ENCODE assay signal across 16 cellular contexts in the genomic region with DNA sequence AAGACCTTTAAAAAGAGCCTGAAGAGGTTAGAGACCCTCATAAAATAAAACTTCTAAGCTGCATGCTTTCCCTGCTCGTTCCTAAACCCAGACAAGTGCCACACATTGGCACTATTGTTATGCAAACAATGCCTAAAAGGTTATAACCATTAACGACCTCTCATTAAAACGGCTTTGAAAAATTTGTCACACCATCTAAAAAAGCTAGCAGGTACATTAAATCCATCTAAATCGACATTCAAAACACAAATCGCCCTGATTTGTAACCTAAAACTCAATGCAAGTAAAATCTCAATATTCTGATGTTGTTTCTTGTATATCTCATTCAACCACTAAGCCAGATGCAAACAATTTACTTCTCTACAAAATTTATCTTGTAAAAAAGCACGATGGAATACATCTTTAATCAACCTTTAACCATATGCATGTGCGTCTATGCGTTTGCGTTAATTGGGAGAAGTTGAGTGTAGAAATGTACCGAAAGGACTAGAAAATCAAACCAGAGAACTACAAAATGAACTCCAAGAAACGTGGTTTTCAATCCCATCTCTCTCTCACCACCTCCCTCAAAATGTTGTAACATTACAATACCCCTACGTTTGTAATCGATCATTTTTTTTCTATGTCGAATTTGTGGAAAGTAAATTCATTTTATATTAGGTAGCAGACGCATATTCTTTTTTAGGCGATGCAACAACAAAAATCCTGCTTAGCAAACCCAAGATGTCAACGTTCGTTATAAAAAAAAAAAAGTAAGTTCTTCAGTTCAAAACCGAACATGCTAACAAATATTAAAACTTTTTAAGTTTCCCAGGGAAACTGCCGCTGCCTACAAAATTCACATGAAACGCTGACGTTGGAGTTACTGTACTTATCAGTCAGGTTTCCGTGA. TPM values are rescaled to one million over a fixed set of nuclear protein-coding genes. Genes with fewer than 3 reads are reported as not detected.
DNase-seq lines count a peak whose midpoint lies in the region; ATAC-seq, FAIRE-seq and TF ChIP-seq lines count a peak whose summit lies in the region.
"Had no signal": no experiment of that assay in that cellular context is flagged by ENCODE, and none has a peak within 500 bp of the region (broad histone marks: within the 10 kb centered on the region; RNA-seq: fewer than 3 reads in every experiment).

No MANE protein-coding gene starts in this region.

- H3K4me1 ChIP-seq in kidney (ENCODE audit: control insufficient read depth in 1 of 2, insufficient read depth in 1 of 2, low read depth in 1 of 2, low read length in 2 of 2) (peaks cover 0 to 2% of the 10 kb centered on the region in 2 donors), skeletal muscle tissue (ENCODE audit: control insufficient read depth in 3 of 3, insufficient read depth in 3 of 3, low read length in 3 of 3) (peaks cover 3 to 7% (median 5%) of the 10 kb centered on the region in 3 donors)

- H3K36me3 ChIP-seq in kidney (ENCODE audit: control insufficient read depth in 1 of 2, insufficient read depth in 2 of 2, low read length in 2 of 2) (no peaks in the 10 kb centered on the region), skeletal muscle tissue (ENCODE audit: control insufficient read depth in 3 of 3, insufficient read depth in 3 of 3, low read length in 3 of 3) (no peaks in the 10 kb centered on the region)

- H3K4me3 ChIP-seq in kidney (ENCODE audit: low read length in 2 of 2) (peak overlapping the region; percentile 36 to 61), skeletal muscle tissue (ENCODE audit: low read length in 3 of 3) (peak overlapping the region in 1 of 3 donors; percentile 37)

- intact Hi-C loops in kidney (cut with DNase I), result loop anchor here (10.0 kb wide), 1 partner anchor 200 kb away; no protein-coding TSS in a partner anchor

- FAIRE-seq in kidney (lab: Jason Lieb, UNC), result no peak

- no peak overlapping the region for H3K27ac Mint-ChIP-seq in activated T-cell treated with anti-CD3 and anti-CD28 coated beads, Interleukin-2, amount 50 U/mL, for 72 hours

- peaks cover 13% of the 10 kb centered on the region for H3K4me1 Mint-ChIP-seq in activated T-cell treated with anti-CD3 and anti-CD28 coated beads, Interleukin-2, amount 50 U/mL, for 72 hours (ENCODE audit: low read depth)

- peaks cover 37 to 48% (median 48%) of the 10 kb centered on the region in 3 donors for H3K27me3 ChIP-seq in skeletal muscle tissue (ENCODE audit: control insufficient read depth in 3 of 3, insufficient read depth in 3 of 3, low read length in 3 of 3)

- H3K9me3 ChIP-seq in kidney (ENCODE audit: control insufficient read depth in 1 of 2, low read length in 2 of 2) (no peaks in the 10 kb centered on the region), skeletal muscle tissue (ENCODE audit: control insufficient read depth in 3 of 3, low read length in 3 of 3) (no peaks in the 10 kb centered on the region)

- TF ChIP-seq CTCF in kidney (IDR thresholded peaks at IDR 0.05; ENCODE audit: borderline replicate concordance, extremely low read depth, insufficient read depth) (no peak), GM13976 (IDR thresholded peaks at IDR 0.05; ENCODE audit: borderline replicate concordance, control extremely low read depth, extremely low read depth, insufficient read depth, missing control alignments) (no peak)

- H3K9ac ChIP-seq in kidney (ENCODE audit: low read length in 2 of 2) (peak overlapping the region; percentile 22 to 38), skeletal muscle tissue (ENCODE audit: low read depth in 1 of 3, low read length in 3 of 3) (peak overlapping the region in 1 of 3 donors; percentile 65)

- H3K9me3 Mint-ChIP-seq in activated T-cell treated with anti-CD3 and anti-CD28 coated beads, Interleukin-2, amount 50 U/mL, for 72 hours, result no peaks in the 10 kb centered on the region

- H3K27ac ChIP-seq in kidney (ENCODE audit: low read depth in 2 of 2, low read length in 2 of 2) (peak overlapping the region; percentile 79 to 84), skeletal muscle tissue (ENCODE audit: low read depth, low read length) (peak overlapping the region; percentile 58)

- DNase-seq in activated T-cell treated with anti-CD3 and anti-CD28 coated beads, Interleukin-2, amount 50 U/mL, for 72 hours, result no peak
- DNase-seq in activated T-cell treated with anti-CD3 and anti-CD28 coated beads, Interleukin-2, amount 50 U/mL, for 48 hours, result no peak
- peak; percentile 2 for DNase-seq in astrocyte of the hippocampus (ENCODE audit: low read depth, low spot score)
- DNase-seq in kidney, result no peak
- DNase-seq in GM19240 (ENCODE audit: insufficient read length, low spot score), result no peak
- no peak for DNase-seq in GM13976 (ENCODE audit: low spot score)
- DNase-seq: activated gamma-delta T cell, DMS53, GOT3, MM.1S, NCI-H2227 treated with DMSO at 0.1 percent for 48 hours, nucleus accumbens had no signal

- H3K4me3 Mint-ChIP-seq in activated T-cell treated with anti-CD3 and anti-CD28 coated beads, Interleukin-2, amount 50 U/mL, for 72 hours, result peak overlapping the region; percentile 55 to 75

- H3K27me3 Mint-ChIP-seq in activated T-cell treated with anti-CD3 and anti-CD28 coated beads, Interleukin-2, amount 50 U/mL, for 72 hours (ENCODE audit: low read depth), result peaks cover 53% of the 10 kb centered on the region

- ATAC-seq in activated T-cell treated with anti-CD3 and anti-CD28 coated beads, Interleukin-2, amount 50 U/mL, for 72 hours (replicated peaks in 1 of 2), result no peak
- no peak for ATAC-seq in HG03135 (IDR thresholded peaks at IDR 0.05; ENCODE audit: unreplicated experiment)

- in situ Hi-C loops in GM13976 (cut with MboI; ENCODE audit: low sequenced_read_pairs, unreplicated experiment), result no loop called here

- H3K36me3 Mint-ChIP-seq in activated T-cell treated with anti-CD3 and anti-CD28 coated beads, Interleukin-2, amount 50 U/mL, for 72 hours (ENCODE audit: insufficient read depth in 2 of 2), result peaks cover 0 to 1% of the 10 kb centered on the region in 2 donors

RNA-seq across cellular contexts. Expression of gene ALDH1A2, which starts 1.1 kb away (rescaled TPM):
- total RNA-seq in activated T-cell treated with anti-CD3 and anti-CD28 coated beads, Interleukin-2, amount 50 U/mL, for 72 hours, result 1 to 10 TPM in 1 of 2 donors, under 1 TPM in 1; 0.56 to 2.6 TPM
- total RNA-seq in kidney (113 TPM), skeletal muscle tissue (11.0 TPM)
- polyA plus RNA-seq in kidney (ENCODE audit: insufficient read depth, low read depth, low replicate concordance), result 24.4 TPM
- total RNA-seq: chondrocyte; T-helper 1 cell treated with Interleukin-12 subunit alpha and Interleukin-12 subunit beta and Interleukin-4 antibody, amounts not matched to agents 30 ng/mL and 1 ng/mL, for 36 hours had no signal
